ENCODE assay signal across 8 cellular contexts in the genomic region with DNA sequence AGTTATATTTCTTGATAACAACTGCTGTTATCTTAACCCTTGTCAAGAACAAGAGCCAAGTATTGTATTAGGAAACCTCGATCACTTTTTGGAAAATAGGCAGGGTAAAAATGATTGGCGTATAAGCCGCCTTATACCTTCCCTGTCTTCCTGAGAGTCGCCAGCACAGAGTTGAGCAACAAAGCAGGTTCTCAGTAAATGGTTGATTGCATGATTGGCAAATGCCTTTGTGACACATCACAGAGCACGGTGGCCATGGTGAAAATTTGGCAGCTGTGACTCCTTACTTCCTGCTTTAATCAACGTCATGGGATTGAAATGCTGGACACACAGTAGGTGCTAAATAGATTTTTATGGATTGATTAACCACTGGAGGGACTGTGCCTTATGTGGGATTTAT. TPM values are rescaled to one million over a fixed set of nuclear protein-coding genes. Genes with fewer than 3 reads are reported as not detected.
DNase-seq lines count a peak whose midpoint lies in the region; ATAC-seq, FAIRE-seq and TF ChIP-seq lines count a peak whose summit lies in the region.

No MANE protein-coding gene starts in this region.

- H3K4me3 ChIP-seq in NB4 (ENCODE audit: low read depth, low read length), result peak overlapping the region; percentile 25

- intact Hi-C loops in left colon (cut with DNase I, micrococcal nuclease), result no loop called here

- DNase-seq in NCI-H2107 treated with DMSO at 0.1 percent for 48 hours (lab: John Stamatoyannopoulos, UW; ENCODE audit: unreplicated experiment) (peak; percentile 51), NCI-H2107 (lab: John Stamatoyannopoulos, UW) (no peak), NB4 (ENCODE audit: low read depth) (peak; percentile 70), left colon (no peak), GM12891 (ENCODE audit: insufficient read length, low spot score) (no peak), NCI-H2227 (lab: John Stamatoyannopoulos, UW; ENCODE audit: unreplicated experiment) (no peak)
- peak; percentile 18 for DNase-seq in activated CD4-positive, alpha-beta T cell treated with anti-CD3 and anti-CD28 coated beads, Interleukin-2, amount 50 U/mL, for 48 hours

- TF ChIP-seq POLR2A in NB4 (IDR thresholded peaks at IDR 0.05; ENCODE audit: extremely low read depth, insufficient read length) (no peak), GM12891 (IDR thresholded peaks at IDR 0.05; ENCODE audit: low read depth, low read length) (no peak)

- FAIRE-seq in GM12891 (lab: Jason Lieb, UNC), result no peak

- no peak for TF ChIP-seq CTCF in NB4 (IDR thresholded peaks at IDR 0.05; ENCODE audit: low read depth, low read length)

- ATAC-seq in left colon (peak; percentile 24), HG02870 (IDR thresholded peaks at IDR 0.05; ENCODE audit: unreplicated experiment) (no peak)

TF ChIP-seq in GM12891, 5 proteins besides CTCF, POLR2A, EP300 and RAD21:
- TF ChIP-seq POU2F2 (IDR thresholded peaks at IDR 0.05; ENCODE audit: low read depth, low read length) (no peak), POLR2AphosphoS5 (IDR thresholded peaks at IDR 0.05; ENCODE audit: low read depth, low read length) (no peak), TAF1 (IDR thresholded peaks at IDR 0.05; ENCODE audit: low read depth, low read length) (no peak), PAX5 (IDR thresholded peaks at IDR 0.05; ENCODE audit: insufficient read depth, low read length, severe bottlenecking) (no peak)

RNA-seq across cellular contexts. Expression of gene KLHL29, which starts 3.9 kb away (rescaled TPM):
- 1 to 10 TPM; 2.9 to 4.6 TPM for total RNA-seq in left colon
- 2.1 TPM for polyA plus RNA-seq in GM12891 (2012; ENCODE audit: low read depth, missing spikeins)

Comparison
In these comparisons a context has a peak if more than half of its experiments do, and no peak if none do; other contexts are left out.
1. DNase-seq: peak in NCI-H2107 treated with DMSO at 0.1 percent for 48 hours (single experiment), NB4 (single experiment) and activated CD4-positive, alpha-beta T cell treated with anti-CD3 and anti-CD28 coated beads, Interleukin-2, amount 50 U/mL, for 48 hours (2 of 2); none in NCI-H2107 (single experiment), left colon (0 of 2), GM12891 (single experiment) and NCI-H2227 (single experiment).